In the genomic region with DNA sequence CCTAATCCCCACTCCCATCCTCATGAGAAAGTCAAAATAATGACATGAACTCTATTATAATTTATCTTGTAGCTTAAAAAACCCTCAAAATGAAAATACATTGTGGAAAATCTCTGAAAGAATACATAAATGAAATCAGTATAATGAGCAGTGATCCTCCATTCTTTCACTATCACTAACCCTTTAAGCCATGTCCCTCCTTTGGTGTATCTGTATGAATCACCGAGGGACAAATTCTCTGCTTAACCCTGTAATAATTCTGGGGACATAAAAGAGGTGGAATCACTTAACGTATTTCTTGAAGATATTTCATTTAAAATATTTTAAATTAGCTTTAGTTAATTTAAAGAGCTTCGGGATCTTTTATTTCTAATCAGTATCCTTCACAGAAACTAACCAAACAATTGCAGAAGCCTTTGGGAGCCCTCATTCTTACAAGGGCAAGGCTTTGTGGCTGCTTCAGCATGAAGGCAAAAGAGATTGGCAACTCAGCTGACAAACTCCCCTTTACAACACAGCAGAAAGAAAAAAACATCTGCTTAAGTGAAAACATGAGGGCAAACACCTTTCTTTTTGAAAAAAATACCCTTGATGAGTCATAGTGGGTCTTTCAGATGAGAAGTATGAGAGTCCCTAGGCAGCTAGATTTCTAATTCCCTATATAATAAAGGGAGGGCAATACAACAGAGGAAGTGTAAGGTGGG, we compare ENCODE assay signal across 13 cellular contexts. TPM values are rescaled to one million over a fixed set of nuclear protein-coding genes. Genes with fewer than 3 reads are reported as not detected.
DNase-seq lines count a peak whose midpoint lies in the region; ATAC-seq, FAIRE-seq and TF ChIP-seq lines count a peak whose summit lies in the region.
"Had no signal": no experiment of that assay in that cellular context is flagged by ENCODE, and none has a peak within 500 bp of the region (broad histone marks: within the 10 kb centered on the region; RNA-seq: fewer than 3 reads in every experiment).

No MANE protein-coding gene starts in this region.

- no peak overlapping the region for H3K27ac ChIP-seq in transverse colon
- H3K27ac ChIP-seq in GM23248 = no peak overlapping the region
- H3K27ac ChIP-seq: SJCRH30 had no signal

- H3K4me3 ChIP-seq in GM06990 (replicated peaks; ENCODE audit: low read depth, low read length) = no peak overlapping the region
- H3K4me3 ChIP-seq in transverse colon = no peak overlapping the region
- no peak overlapping the region for H3K4me3 ChIP-seq in GM23248
- H3K4me3 ChIP-seq: SJCRH30 had no signal

- peaks cover 0 to 8% (median 5%) of the 10 kb centered on the region in 7 donors for H3K9me3 Mint-ChIP-seq in CD14-positive monocyte
- H3K9me3 Mint-ChIP-seq: central memory CD8-positive, alpha-beta T cell had no signal

- ATAC-seq in HG02759 (IDR thresholded peaks at IDR 0.05; ENCODE audit: unreplicated experiment) (peak; percentile 95), HG03558 (IDR thresholded peaks at IDR 0.05; ENCODE audit: extremely low read depth, unreplicated experiment) (peak; percentile 96)
- ATAC-seq: activated CD8-positive, alpha-beta memory T cell treated with anti-CD3 and anti-CD28 coated beads, Interleukin-2, amount 10 ng/mL, durations not matched to agents 7 days and 5 days had no signal

- H3K27ac Mint-ChIP-seq in CD14-positive monocyte = no peak overlapping the region
- H3K27ac Mint-ChIP-seq: activated CD8-positive, alpha-beta memory T cell treated with anti-CD3 and anti-CD28 coated beads, Interleukin-2, amount 10 ng/mL, durations not matched to agents 7 days and 5 days; B cell had no signal

- DNase-seq in GM06990 (ENCODE audit: extremely low read depth, insufficient read length) (peak; percentile 22), GM19239 (ENCODE audit: insufficient read length, low spot score) (peak; percentile 4), transverse colon (no peak), GM23248 (no peak), HPDE6-E6E7 (ENCODE audit: extremely low spot score) (no peak), CD14-positive monocyte (ENCODE audit: low spot score) (no peak)
- DNase-seq: activated CD8-positive, alpha-beta memory T cell treated with anti-CD3 and anti-CD28 coated beads, Interleukin-2, amount 10 ng/mL, durations not matched to agents 7 days and 5 days; NCI-H1105; SJCRH30 had no signal

- FAIRE-seq in GM19239 (lab: Jason Lieb, UNC) = no peak

- H2AFZ ChIP-seq in GM23248 = no peak overlapping the region

- TF ChIP-seq CTCF in GM06990 (IDR thresholded peaks at IDR 0.05; ENCODE audit: insufficient read depth, low read length, poor library complexity, severe bottlenecking) = no peak
- TF ChIP-seq CTCF in transverse colon (IDR thresholded peaks at IDR 0.05) = no peak
- TF ChIP-seq CTCF in CD14-positive monocyte (IDR thresholded peaks at IDR 0.05) = no peak

- no peak for TF ChIP-seq EP300 in transverse colon (IDR thresholded peaks at IDR 0.05; ENCODE audit: low read depth)

- H3K9ac ChIP-seq in GM23248 = no peak overlapping the region

- H3K9me2 ChIP-seq in GM23248 (ENCODE audit: insufficient read depth) = no peaks in the 10 kb centered on the region

- TF ChIP-seq POLR2A in transverse colon (IDR thresholded peaks at IDR 0.05) = no peak

- in situ Hi-C loops in transverse colon (cut with MboI; ENCODE audit: low pct_ligation_motif_present in 1 of 4, low pct_unique_long_range_greater_than_20kb in 1 of 4, low sequenced_read_pairs in 3 of 4) = no loop called here
- in situ Hi-C loops in GM23248 (cut with MboI) = loop anchor here (25.0 kb wide), 1 partner anchor 110 kb away; no protein-coding TSS in a partner anchor

- peaks cover 0 to 2% (median 0%) of the 10 kb centered on the region in 3 donors for H3K27me3 Mint-ChIP-seq in CD14-positive monocyte (ENCODE audit: low read depth in 3 of 3)
- H3K27me3 Mint-ChIP-seq: B cell; central memory CD8-positive, alpha-beta T cell had no signal

- H3K27me3 ChIP-seq in GM06990 (replicated peaks; ENCODE audit: control insufficient read depth, insufficient read depth, low read length) (no peaks in the 10 kb centered on the region), transverse colon (no peaks in the 10 kb centered on the region), GM23248 (replicated peaks; ENCODE audit: insufficient read depth) (no peaks in the 10 kb centered on the region)
- H3K27me3 ChIP-seq: SJCRH30 had no signal

- WGBS in transverse colon (ENCODE audit: low coverage in 1 of 2), 2 donors = 68 to 69% methylated on average over 3 of the region's 3 CpGs
- WGBS in GM23248 (ENCODE audit: low coverage in 1 of 2, low lambda C conversion rate in 2 of 2, missing lambda C conversion rate in 2 of 2), 2 experiments = 61 to 63% methylated on average over 3 of the region's 3 CpGs

- no peak overlapping the region for H3K4me3 Mint-ChIP-seq in CD14-positive monocyte
- H3K4me3 Mint-ChIP-seq: activated CD8-positive, alpha-beta memory T cell treated with anti-CD3 and anti-CD28 coated beads, Interleukin-2, amount 10 ng/mL, durations not matched to agents 7 days and 5 days; B cell; central memory CD8-positive, alpha-beta T cell had no signal

- intact Hi-C loops in transverse colon (cut with DNase I; ENCODE audit: low total_unique reads) = no loop called here
- intact Hi-C loops in CD14-positive monocyte (cut with micrococcal nuclease) = no loop called here

- no peaks in the 10 kb centered on the region for H3K36me3 Mint-ChIP-seq in CD14-positive monocyte
- H3K36me3 Mint-ChIP-seq: activated CD8-positive, alpha-beta memory T cell treated with anti-CD3 and anti-CD28 coated beads, Interleukin-2, amount 10 ng/mL, durations not matched to agents 7 days and 5 days had no signal

- no peak overlapping the region for H3K4me2 ChIP-seq in GM23248 (ENCODE audit: unreplicated experiment)

- H3K9me3 ChIP-seq in transverse colon (no peaks in the 10 kb centered on the region), GM23248 (ENCODE audit: low read depth) (no peaks in the 10 kb centered on the region)
- H3K9me3 ChIP-seq: SJCRH30 had no signal

- H3K4me1 Mint-ChIP-seq in CD14-positive monocyte = peaks cover 15% of the 10 kb centered on the region
- H3K4me1 Mint-ChIP-seq: B cell; central memory CD8-positive, alpha-beta T cell had no signal

- H3F3A ChIP-seq in GM23248 (ENCODE audit: insufficient read depth) = no peaks in the 10 kb centered on the region

- H3K4me1 ChIP-seq in transverse colon (no peaks in the 10 kb centered on the region), GM23248 (ENCODE audit: insufficient read depth) (no peaks in the 10 kb centered on the region)
- H3K4me1 ChIP-seq: SJCRH30 had no signal

- H3K79me2 ChIP-seq in GM23248 (ENCODE audit: insufficient read depth) = no peaks in the 10 kb centered on the region

- H4K20me1 ChIP-seq in GM23248 (ENCODE audit: insufficient read depth) = no peaks in the 10 kb centered on the region

- H3K36me3 ChIP-seq in GM06990 (ENCODE audit: control insufficient read depth, insufficient read depth, low read length) (no peaks in the 10 kb centered on the region), transverse colon (no peaks in the 10 kb centered on the region), GM23248 (ENCODE audit: low read depth) (no peaks in the 10 kb centered on the region)
- H3K36me3 ChIP-seq: SJCRH30 had no signal

RNA-seq across cellular contexts. Expression of a gene that starts 44.0 kb away (rescaled TPM):
- total RNA-seq in transverse colon = 10 to 100 TPM in 3 of 4 donors, 1 to 10 TPM in 1; 9.4 to 25.9 (median 16.6) TPM
- total RNA-seq in GM23248 (2014; rRNA removed; shearing (Covaris generic)) = 202 and 208 TPM in 2 replicates
- polyA plus RNA-seq in GM23248 (2016; fragmentation: Nextera tagmentation; extraction: Ambion mirVana) (88.2 and 88.7 TPM in 2 replicates), CD14-positive monocyte (1 to 10 TPM; 7.9 to 8.0 TPM)

Comparison
In these comparisons a context has a peak if more than half of its experiments do, and no peak if none do; other contexts are left out.
1. DNase-seq: peak in GM06990 (single experiment) and GM19239 (single experiment); none in transverse colon (single experiment), GM23248 (single experiment), HPDE6-E6E7 (single experiment) and CD14-positive monocyte (single experiment).